30 cellular contexts compared by ENCODE assay signal in the genomic region with DNA sequence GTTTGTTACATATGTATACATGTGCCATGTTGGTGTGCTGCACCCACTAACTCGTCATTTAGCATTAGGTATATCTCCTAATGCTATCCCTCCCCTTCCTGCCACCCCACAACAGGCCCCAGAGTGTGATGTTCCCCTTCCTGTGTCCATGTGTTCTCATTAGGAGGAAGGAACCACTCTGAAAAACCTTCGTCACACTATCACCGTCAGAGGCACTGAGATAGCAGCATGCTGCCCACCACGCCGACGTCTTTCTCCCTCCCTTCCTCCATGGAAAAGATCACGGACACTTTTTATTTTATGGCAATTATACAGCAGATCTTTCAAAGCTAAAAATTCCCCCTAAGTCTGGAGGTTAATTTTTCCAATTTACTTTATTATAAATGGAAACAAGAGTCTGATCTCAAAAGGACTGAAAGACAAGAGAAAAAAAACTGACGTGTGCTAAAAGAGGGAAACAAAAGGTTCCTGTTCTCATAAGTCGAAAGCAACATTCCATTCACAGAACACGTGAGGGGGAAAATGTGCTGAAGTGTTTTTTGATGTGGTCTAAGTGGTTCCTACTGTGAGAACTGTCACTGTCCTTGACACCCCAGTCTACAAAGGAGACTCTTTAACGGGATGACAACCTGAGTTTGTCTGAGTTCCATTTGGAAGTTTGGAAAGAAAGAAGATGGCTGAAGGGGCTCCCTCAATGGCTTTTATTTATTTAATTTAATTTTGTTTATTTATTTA.
"Had no signal": no experiment of that assay in that cellular context is flagged by ENCODE, and none has a peak within 500 bp of the region (broad histone marks: within the 10 kb centered on the region; RNA-seq: fewer than 3 reads in every experiment).

No MANE protein-coding gene starts in this region.

- DNase-seq: activated CD4-positive, alpha-beta T cell treated with anti-CD3 and anti-CD28 coated beads for 48 hours; activated CD4-positive, alpha-beta T cell treated with anti-CD3 and anti-CD28 coated beads, Interleukin-2, amount 50 U/mL, for 4 hours; activated CD4-positive, CD25-positive, alpha-beta regulatory T cell treated with anti-CD3 and anti-CD28 coated beads, Interleukin-2, amount 50 U/mL, for 72 hours; activated CD8-positive, alpha-beta memory T cell treated with anti-CD3 and anti-CD28 coated beads, Interleukin-2, amount 50 U/mL, for 48 hours; activated CD8-positive, alpha-beta T cell treated with anti-CD3 and anti-CD28 coated beads, Interleukin-2, amount 10 ng/mL, durations not matched to agents 7 days and 5 days; activated naive CD4-positive, alpha-beta T cell treated with anti-CD3 and anti-CD28 coated beads, Interleukin-2, amount 50 U/mL, for 16 hours; activated naive CD8-positive, alpha-beta T cell treated with anti-CD3 and anti-CD28 coated beads, Interleukin-2, amount 10 ng/mL, durations not matched to agents 7 days and 5 days; activated T-cell treated with anti-CD3 and anti-CD28 coated beads, Interleukin-2, amount 50 U/mL, for 1 hour; adrenal gland; anterior cingulate cortex; central memory CD4-positive, alpha-beta T cell; Karpas-422; MM.1S; NCI-H1105; NCI-H1436; NCI-H1694 treated with DMSO at 0.1 percent for 48 hours; NCI-H2081; NCI-H2171; NCI-H2227 treated with DMSO at 0.1 percent for 48 hours; NCI-H446 treated with DMSO at 0.1 percent for 48 hours; NCI-H524 treated with DMSO at 0.1 percent for 48 hours; NCI-H748 treated with DMSO at 0.1 percent for 48 hours; RPMI8226; SHP77; T-helper 17 cell; T-helper 9 cell had no signal

- H3K27me3 Mint-ChIP-seq: activated naive CD8-positive, alpha-beta T cell treated with anti-CD3 and anti-CD28 coated beads, Interleukin-2, amount 10 ng/mL, durations not matched to agents 7 days and 5 days; T-helper 17 cell had no signal

- H3K4me3 Mint-ChIP-seq: activated CD8-positive, alpha-beta T cell treated with anti-CD3 and anti-CD28 coated beads, Interleukin-2, amount 10 ng/mL, durations not matched to agents 7 days and 5 days; activated naive CD8-positive, alpha-beta T cell treated with anti-CD3 and anti-CD28 coated beads, Interleukin-2, amount 10 ng/mL, durations not matched to agents 7 days and 5 days; T-helper 17 cell; WTC11 had no signal

- H3K27ac Mint-ChIP-seq: activated CD8-positive, alpha-beta T cell treated with anti-CD3 and anti-CD28 coated beads, Interleukin-2, amount 10 ng/mL, durations not matched to agents 7 days and 5 days; activated naive CD8-positive, alpha-beta T cell treated with anti-CD3 and anti-CD28 coated beads, Interleukin-2, amount 10 ng/mL, durations not matched to agents 7 days and 5 days; T-helper 17 cell; WTC11 had no signal

- ATAC-seq: activated CD8-positive, alpha-beta T cell treated with anti-CD3 and anti-CD28 coated beads, Interleukin-2, amount 10 ng/mL, durations not matched to agents 7 days and 5 days; K562; Panc1; T-helper 17 cell; WTC11 had no signal

- H3K27ac ChIP-seq: adrenal gland, SJSA1 had no signal

- H3K27me3 ChIP-seq: adrenal gland, SJSA1 had no signal

- H3K4me3 ChIP-seq: adrenal gland, K562, SJSA1 had no signal

- H3K36me3 ChIP-seq: adrenal gland, SJSA1 had no signal

- H3K4me1 Mint-ChIP-seq: activated naive CD8-positive, alpha-beta T cell treated with anti-CD3 and anti-CD28 coated beads, Interleukin-2, amount 10 ng/mL, durations not matched to agents 7 days and 5 days; T-helper 17 cell had no signal

- H3K9me3 ChIP-seq: adrenal gland had no signal

- H3K9me3 Mint-ChIP-seq: activated naive CD8-positive, alpha-beta T cell treated with anti-CD3 and anti-CD28 coated beads, Interleukin-2, amount 10 ng/mL, durations not matched to agents 7 days and 5 days; WTC11 had no signal

- H3K36me3 Mint-ChIP-seq: activated naive CD8-positive, alpha-beta T cell treated with anti-CD3 and anti-CD28 coated beads, Interleukin-2, amount 10 ng/mL, durations not matched to agents 7 days and 5 days; WTC11 had no signal

- H3K4me1 ChIP-seq: adrenal gland, SJSA1 had no signal
